21 cellular contexts compared by ENCODE assay signal in the genomic region with DNA sequence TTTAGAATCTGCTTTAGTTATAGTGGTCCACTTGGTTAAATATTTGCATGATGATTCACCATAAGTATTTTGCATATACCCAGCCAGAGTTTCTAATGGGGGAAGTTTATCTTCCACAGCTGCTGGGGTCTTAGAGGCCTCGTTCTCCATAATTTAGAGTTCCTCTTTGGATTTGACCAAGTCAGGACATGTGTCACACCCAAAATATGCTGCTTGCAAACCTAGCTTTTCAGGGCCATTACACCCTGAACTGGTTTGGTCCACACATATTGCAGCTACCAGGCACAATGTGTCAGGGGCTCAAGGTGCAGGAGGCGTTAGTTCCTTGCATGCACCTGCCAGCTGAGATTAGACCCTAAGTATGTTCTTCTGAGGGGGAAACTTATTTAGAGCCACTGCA. TPM values are rescaled to one million over a fixed set of nuclear protein-coding genes. Genes with fewer than 3 reads are reported as not detected.
"Had no signal": no experiment of that assay in that cellular context is flagged by ENCODE, and none has a peak within 500 bp of the region (broad histone marks: within the 10 kb centered on the region; RNA-seq: fewer than 3 reads in every experiment).

No MANE protein-coding gene starts in this region.

- FAIRE-seq: pancreas, small intestine, urothelium cell line had no signal

- H3K4me1 ChIP-seq: foreskin keratinocyte, pancreas, suprapubic skin, thyroid gland had no signal

- H3K9me3 ChIP-seq: pancreas, thyroid gland had no signal

- H3K27me3 Mint-ChIP-seq: progenitor cell of endocrine pancreas, type B pancreatic cell had no signal

- H3K27ac ChIP-seq: foreskin keratinocyte, hepatocyte, pancreas, thyroid gland had no signal

- H3K36me3 ChIP-seq: pancreas, suprapubic skin, thyroid gland had no signal

- H3K4me3 ChIP-seq: hepatocyte, lung, pancreas, suprapubic skin, thyroid gland had no signal

- H3K4me2 ChIP-seq: hepatocyte had no signal

- H2AFZ ChIP-seq: hepatocyte had no signal

- ATAC-seq: foreskin keratinocyte, left colon, left ventricle myocardium superior, pancreas, right cardiac atrium had no signal

- H3K4me1 Mint-ChIP-seq: naive B cell, nephron had no signal

- H3K79me2 ChIP-seq: hepatocyte had no signal

- DNase-seq: foreskin keratinocyte; left colon; left ventricle myocardium superior; naive B cell; occipital lobe; pancreas; right cardiac atrium; small intestine; stimulated activated CD4-positive, alpha-beta T cell treated with anti-CD3 and anti-CD28 coated beads, Interleukin-12 subunit alpha, Interleukin-12 subunit beta, amount 100 ng/mL, for 4 hours; stimulated activated naive CD4-positive, alpha-beta T cell treated with Interleukin-2 at 50 U/mL for 16 hours; thyroid gland had no signal

- H3K27ac Mint-ChIP-seq: dendritic cell treated with granulocyte-macrophage colony-stimulating factor and Interleukin-4, amounts not matched to agents 40 ng/mL and 50 ng/mL, for 4 days; nephron; progenitor cell of endocrine pancreas; type B pancreatic cell had no signal

- H3K4me3 Mint-ChIP-seq: dendritic cell treated with granulocyte-macrophage colony-stimulating factor and Interleukin-4, amounts not matched to agents 40 ng/mL and 50 ng/mL, for 4 days; nephron; type B pancreatic cell had no signal

- H3K27me3 ChIP-seq: foreskin keratinocyte, hepatocyte, pancreas, suprapubic skin, thyroid gland had no signal

RNA-seq across cellular contexts. Expression of gene FMO1, which starts 48.6 kb away (rescaled TPM):
- total RNA-seq: epithelial cell of proximal tubule, foreskin keratinocyte, kidney epithelial cell had no signal
- polyA plus RNA-seq: foreskin keratinocyte had no signal
